2 cellular contexts compared by ENCODE assay signal in the genomic region with DNA sequence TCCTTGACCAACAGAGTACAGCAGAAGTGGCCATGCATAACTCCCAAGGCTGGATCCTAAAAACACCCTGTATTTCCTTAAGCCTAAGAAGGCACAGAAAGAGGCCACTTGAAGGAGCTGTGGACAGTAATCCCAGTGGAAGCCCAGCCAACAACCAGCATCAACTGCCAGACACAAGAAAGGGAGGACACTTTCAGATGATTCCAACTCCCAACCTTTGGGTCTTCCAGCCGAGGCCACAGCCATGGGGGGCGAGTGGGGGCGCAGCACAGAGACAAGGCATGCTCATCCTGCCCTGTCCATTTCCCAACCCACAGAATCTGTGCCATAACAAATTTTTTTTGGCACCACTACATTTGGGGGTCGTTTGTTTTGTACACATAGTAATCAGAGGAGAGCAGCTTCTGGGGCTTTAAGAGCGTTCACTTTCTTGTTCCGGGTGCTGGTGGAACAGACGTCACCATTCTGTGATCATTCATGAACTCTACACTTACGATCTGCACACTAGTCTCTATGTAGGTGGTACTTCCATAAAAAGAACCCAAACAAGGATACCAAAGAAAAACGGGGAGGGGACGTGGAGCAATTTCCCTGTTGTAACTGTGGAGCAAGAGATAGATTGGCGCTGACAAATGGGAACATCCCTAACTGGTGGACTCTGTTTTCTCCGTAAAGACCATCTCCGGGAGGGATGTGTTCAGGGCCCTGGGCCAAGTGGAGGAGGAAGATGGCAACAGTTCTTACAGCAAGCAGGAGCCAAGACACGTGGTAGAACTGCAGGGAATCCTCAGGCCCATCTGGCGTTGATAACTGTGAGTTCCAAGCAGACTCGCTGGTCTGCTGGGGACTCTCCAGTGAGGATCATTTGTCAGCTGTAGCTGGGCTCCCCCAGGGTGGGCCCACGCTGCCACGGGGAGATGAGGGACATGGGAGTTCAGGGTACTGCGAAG.
TF ChIP-seq lines count a peak whose summit lies in the region.

No MANE protein-coding gene starts in this region.

TF ChIP-seq in K562, 482 proteins besides CTCF, POLR2A, EP300 and RAD21 (continues in another document):
- TF ChIP-seq RREB1 (CRISPR knock-in tag; IDR thresholded peaks at IDR 0.05) = 0 out of 2 replicates have a peak, but pooled peaks have one; percentile 11

TF ChIP-seq in SK-N-SH treated with all-trans-retinoic acid at 6 μM for 48 hours, 23 proteins besides CTCF, POLR2A, EP300 and RAD21 (continued from another document):
- no peak for TF ChIP-seq PATZ1 (CRISPR knock-in tag; IDR thresholded peaks at IDR 0.05; ENCODE audit: borderline replicate concordance)
- no peak for TF ChIP-seq RARB (CRISPR knock-in tag; IDR thresholded peaks at IDR 0.05)
- no peak for TF ChIP-seq ZNF565 (CRISPR knock-in tag; conservative IDR thresholded peaks at IDR 0.05; ENCODE audit: low read depth)
- no peak for TF ChIP-seq ZFP3 (CRISPR knock-in tag; IDR thresholded peaks at IDR 0.05)
- TF ChIP-seq, protein P1, sequence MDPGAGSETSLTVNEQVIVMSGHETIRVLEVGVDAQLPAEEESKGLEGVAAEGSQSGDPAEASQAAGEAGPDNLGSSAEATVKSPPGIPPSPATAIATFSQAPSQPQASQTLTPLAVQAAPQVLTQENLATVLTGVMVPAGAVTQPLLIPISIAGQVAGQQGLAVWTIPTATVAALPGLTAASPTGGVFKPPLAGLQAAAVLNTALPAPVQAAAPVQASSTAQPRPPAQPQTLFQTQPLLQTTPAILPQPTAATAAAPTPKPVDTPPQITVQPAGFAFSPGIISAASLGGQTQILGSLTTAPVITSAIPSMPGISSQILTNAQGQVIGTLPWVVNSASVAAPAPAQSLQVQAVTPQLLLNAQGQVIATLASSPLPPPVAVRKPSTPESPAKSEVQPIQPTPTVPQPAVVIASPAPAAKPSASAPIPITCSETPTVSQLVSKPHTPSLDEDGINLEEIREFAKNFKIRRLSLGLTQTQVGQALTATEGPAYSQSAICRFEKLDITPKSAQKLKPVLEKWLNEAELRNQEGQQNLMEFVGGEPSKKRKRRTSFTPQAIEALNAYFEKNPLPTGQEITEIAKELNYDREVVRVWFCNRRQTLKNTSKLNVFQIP (CRISPR knock-in tag; IDR thresholded peaks at IDR 0.05; ENCODE audit: borderline replicate concordance, low read depth) = no peak
- TF ChIP-seq TSHZ2 (CRISPR knock-in tag; IDR thresholded peaks at IDR 0.05) = no peak
- TF ChIP-seq, protein P2, sequence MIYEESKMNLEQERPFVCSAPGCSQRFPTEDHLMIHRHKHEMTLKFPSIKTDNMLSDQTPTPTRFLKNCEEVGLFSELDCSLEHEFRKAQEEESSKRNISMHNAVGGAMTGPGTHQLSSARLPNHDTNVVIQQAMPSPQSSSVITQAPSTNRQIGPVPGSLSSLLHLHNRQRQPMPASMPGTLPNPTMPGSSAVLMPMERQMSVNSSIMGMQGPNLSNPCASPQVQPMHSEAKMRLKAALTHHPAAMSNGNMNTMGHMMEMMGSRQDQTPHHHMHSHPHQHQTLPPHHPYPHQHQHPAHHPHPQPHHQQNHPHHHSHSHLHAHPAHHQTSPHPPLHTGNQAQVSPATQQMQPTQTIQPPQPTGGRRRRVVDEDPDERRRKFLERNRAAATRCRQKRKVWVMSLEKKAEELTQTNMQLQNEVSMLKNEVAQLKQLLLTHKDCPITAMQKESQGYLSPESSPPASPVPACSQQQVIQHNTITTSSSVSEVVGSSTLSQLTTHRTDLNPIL (CRISPR knock-in tag; IDR thresholded peaks at IDR 0.05; ENCODE audit: low read depth) = no peak
